Comparison of ENCODE assay signal across 2 cellular contexts in genomic region chr9:24286761-24287160, GRCh38.
TF ChIP-seq lines count a peak whose summit lies in the region.

No MANE protein-coding gene starts in this region.

TF ChIP-seq in HepG2, 621 proteins besides CTCF, POLR2A, EP300 and RAD21 (continued from another document):
- no peak for TF ChIP-seq SRY (CRISPR knock-in tag; IDR thresholded peaks at IDR 0.05)
- TF ChIP-seq NFIC (IDR thresholded peaks at IDR 0.05; ENCODE audit: low read length) = no peak
- no peak for TF ChIP-seq RFX1 (IDR thresholded peaks at IDR 0.05)
- TF ChIP-seq ATF7 (IDR thresholded peaks at IDR 0.05) = peak; percentile 70
- no peak for TF ChIP-seq ATF7 (CRISPR knock-in tag; IDR thresholded peaks at IDR 0.05)
- no peak for TF ChIP-seq ADNP (CRISPR knock-in tag; IDR thresholded peaks at IDR 0.05)
- TF ChIP-seq CREB1 (IDR thresholded peaks at IDR 0.05) = peak; percentile 69
- TF ChIP-seq CREB1 (CRISPR knock-in tag; IDR thresholded peaks at IDR 0.05) = no peak

TF ChIP-seq in GM23338, 12 proteins besides CTCF, POLR2A, EP300 and RAD21:
- TF ChIP-seq, protein P1, sequence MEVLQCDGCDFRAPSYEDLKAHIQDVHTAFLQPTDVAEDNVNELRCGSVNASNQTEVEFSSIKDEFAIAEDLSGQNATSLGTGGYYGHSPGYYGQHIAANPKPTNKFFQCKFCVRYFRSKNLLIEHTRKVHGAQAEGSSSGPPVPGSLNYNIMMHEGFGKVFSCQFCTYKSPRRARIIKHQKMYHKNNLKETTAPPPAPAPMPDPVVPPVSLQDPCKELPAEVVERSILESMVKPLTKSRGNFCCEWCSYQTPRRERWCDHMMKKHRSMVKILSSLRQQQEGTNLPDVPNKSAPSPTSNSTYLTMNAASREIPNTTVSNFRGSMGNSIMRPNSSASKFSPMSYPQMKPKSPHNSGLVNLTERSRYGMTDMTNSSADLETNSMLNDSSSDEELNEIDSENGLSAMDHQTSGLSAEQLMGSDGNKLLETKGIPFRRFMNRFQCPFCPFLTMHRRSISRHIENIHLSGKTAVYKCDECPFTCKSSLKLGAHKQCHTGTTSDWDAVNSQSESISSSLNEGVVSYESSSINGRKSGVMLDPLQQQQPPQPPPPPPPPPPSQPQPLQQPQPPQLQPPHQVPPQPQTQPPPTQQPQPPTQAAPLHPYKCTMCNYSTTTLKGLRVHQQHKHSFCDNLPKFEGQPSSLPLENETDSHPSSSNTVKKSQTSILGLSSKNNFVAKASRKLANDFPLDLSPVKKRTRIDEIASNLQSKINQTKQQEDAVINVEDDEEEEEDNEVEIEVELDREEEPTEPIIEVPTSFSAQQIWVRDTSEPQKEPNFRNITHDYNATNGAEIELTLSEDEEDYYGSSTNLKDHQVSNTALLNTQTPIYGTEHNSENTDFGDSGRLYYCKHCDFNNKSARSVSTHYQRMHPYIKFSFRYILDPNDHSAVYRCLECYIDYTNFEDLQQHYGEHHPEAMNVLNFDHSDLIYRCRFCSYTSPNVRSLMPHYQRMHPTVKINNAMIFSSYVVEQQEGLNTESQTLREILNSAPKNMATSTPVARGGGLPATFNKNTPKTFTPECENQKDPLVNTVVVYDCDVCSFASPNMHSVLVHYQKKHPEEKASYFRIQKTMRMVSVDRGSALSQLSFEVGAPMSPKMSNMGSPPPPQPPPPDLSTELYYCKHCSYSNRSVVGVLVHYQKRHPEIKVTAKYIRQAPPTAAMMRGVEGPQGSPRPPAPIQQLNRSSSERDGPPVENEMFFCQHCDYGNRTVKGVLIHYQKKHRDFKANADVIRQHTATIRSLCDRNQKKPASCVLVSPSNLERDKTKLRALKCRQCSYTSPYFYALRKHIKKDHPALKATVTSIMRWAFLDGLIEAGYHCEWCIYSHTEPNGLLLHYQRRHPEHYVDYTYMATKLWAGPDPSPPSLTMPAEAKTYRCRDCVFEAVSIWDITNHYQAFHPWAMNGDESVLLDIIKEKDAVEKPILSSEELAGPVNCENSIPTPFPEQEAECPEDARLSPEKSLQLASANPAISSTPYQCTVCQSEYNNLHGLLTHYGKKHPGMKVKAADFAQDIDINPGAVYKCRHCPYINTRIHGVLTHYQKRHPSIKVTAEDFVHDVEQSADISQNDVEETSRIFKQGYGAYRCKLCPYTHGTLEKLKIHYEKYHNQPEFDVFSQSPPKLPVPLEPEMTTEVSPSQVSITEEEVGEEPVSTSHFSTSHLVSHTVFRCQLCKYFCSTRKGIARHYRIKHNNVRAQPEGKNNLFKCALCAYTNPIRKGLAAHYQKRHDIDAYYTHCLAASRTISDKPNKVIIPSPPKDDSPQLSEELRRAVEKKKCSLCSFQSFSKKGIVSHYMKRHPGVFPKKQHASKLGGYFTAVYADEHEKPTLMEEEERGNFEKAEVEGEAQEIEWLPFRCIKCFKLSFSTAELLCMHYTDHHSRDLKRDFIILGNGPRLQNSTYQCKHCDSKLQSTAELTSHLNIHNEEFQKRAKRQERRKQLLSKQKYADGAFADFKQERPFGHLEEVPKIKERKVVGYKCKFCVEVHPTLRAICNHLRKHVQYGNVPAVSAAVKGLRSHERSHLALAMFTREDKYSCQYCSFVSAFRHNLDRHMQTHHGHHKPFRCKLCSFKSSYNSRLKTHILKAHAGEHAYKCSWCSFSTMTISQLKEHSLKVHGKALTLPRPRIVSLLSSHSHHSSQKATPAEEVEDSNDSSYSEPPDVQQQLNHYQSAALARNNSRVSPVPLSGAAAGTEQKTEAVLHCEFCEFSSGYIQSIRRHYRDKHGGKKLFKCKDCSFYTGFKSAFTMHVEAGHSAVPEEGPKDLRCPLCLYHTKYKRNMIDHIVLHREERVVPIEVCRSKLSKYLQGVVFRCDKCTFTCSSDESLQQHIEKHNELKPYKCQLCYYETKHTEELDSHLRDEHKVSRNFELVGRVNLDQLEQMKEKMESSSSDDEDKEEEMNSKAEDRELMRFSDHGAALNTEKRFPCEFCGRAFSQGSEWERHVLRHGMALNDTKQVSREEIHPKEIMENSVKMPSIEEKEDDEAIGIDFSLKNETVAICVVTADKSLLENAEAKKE (CRISPR knock-in tag; IDR thresholded peaks at IDR 0.05) = no peak
- TF ChIP-seq, protein P2, sequence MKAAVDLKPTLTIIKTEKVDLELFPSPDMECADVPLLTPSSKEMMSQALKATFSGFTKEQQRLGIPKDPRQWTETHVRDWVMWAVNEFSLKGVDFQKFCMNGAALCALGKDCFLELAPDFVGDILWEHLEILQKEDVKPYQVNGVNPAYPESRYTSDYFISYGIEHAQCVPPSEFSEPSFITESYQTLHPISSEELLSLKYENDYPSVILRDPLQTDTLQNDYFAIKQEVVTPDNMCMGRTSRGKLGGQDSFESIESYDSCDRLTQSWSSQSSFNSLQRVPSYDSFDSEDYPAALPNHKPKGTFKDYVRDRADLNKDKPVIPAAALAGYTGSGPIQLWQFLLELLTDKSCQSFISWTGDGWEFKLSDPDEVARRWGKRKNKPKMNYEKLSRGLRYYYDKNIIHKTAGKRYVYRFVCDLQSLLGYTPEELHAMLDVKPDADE (IDR thresholded peaks at IDR 0.05) = no peak
- TF ChIP-seq ZNF331 (CRISPR knock-in tag; IDR thresholded peaks at IDR 0.05; ENCODE audit: low read depth) (no peak), STAT1 (IDR thresholded peaks at IDR 0.05; ENCODE audit: unreplicated experiment) (no peak), POLR2AphosphoS5 (IDR thresholded peaks at IDR 0.05; ENCODE audit: low read depth) (no peak), CREB1 (CRISPR knock-in tag; IDR thresholded peaks at IDR 0.05; ENCODE audit: low read depth) (no peak), EZH2phosphoT487 (IDR thresholded peaks at IDR 0.05; ENCODE audit: unreplicated experiment) (no peak), JUNB (IDR thresholded peaks at IDR 0.05; ENCODE audit: unreplicated experiment) (no peak), ZNF114 (CRISPR knock-in tag; IDR thresholded peaks at IDR 0.05) (no peak), EZH2 (IDR thresholded peaks at IDR 0.05; ENCODE audit: low read depth, unreplicated experiment) (no peak), REST (IDR thresholded peaks at IDR 0.05; ENCODE audit: unreplicated experiment) (no peak), NANOG (IDR thresholded peaks at IDR 0.05; ENCODE audit: borderline replicate concordance) (no peak)
TF ChIP-seq in GM23338: peak in this region for 0.
